8 cellular contexts compared by ENCODE assay signal in genomic region chr14:77457115-77457521, GRCh38. TPM values are rescaled to one million over a fixed set of nuclear protein-coding genes. Genes with fewer than 3 reads are reported as not detected.
DNase-seq lines count a peak whose midpoint lies in the region; ATAC-seq, FAIRE-seq and TF ChIP-seq lines count a peak whose summit lies in the region.

No MANE protein-coding gene starts in this region.

- peak; percentile 98 for TF ChIP-seq POLR2A in A549 (IDR thresholded peaks at IDR 0.05; ENCODE audit: low read length)

- H3K9ac ChIP-seq in colonic mucosa (ENCODE audit: low read depth in 2 of 2, low read length in 2 of 2), result peak overlapping the region; percentile 87 to 97

- intact Hi-C loops in colonic mucosa (cut with DNase I), result loop anchor here (10.0 kb wide), 1 partner anchor 248 kb away; the partner anchor contains the start of genes ALKBH1 and SLIRP

- WGBS in A549 (ENCODE audit: missing lambda C conversion rate), result 4% methylated on average over 16 of the region's 18 CpGs

- no peak for TF ChIP-seq RAD21 in A549 (conservative IDR thresholded peaks at IDR 0.05 in 1 of 2, IDR thresholded peaks at IDR 0.05 in 1 of 2)

- H3K4me3 Mint-ChIP-seq in naive thymus-derived CD8-positive, alpha-beta T cell, result peak overlapping the region; percentile 97 to 100 (median 100)

- CTCF ChIA-PET in A549 (lab: Yijun Ruan, JAX), result no interaction called here

- H3K27me3 Mint-ChIP-seq in naive thymus-derived CD8-positive, alpha-beta T cell, result no peaks in the 10 kb centered on the region

- POLR2A ChIA-PET in A549 (lab: Yijun Ruan, JAX), result interaction anchor here (0.5 to 1.0 kb wide), 6 partner anchors 9 to 136 kb away, joined by 3 to 5 read pairs (median 3); partner anchors contain the start of genes GSTZ1, POMT2, SAMD15 and TMED8
- POLR2A ChIA-PET in naive thymus-derived CD8-positive, alpha-beta T cell (lab: Charles Lee), result interaction anchor here (1.4 to 4.4 kb wide), 4 partner anchors 80 to 495 kb away, joined by 3 to 20 read pairs (median 6); partner anchors contain the start of genes ALKBH1, GSTZ1, POMT2 and SAMD15

- H3K27ac Mint-ChIP-seq in naive thymus-derived CD8-positive, alpha-beta T cell, result peak overlapping the region; percentile 82 to 100 (median 99)

- no peaks in the 10 kb centered on the region for H3K9me3 Mint-ChIP-seq in naive thymus-derived CD8-positive, alpha-beta T cell

- H3K4me3 ChIP-seq in A549, result peak overlapping the region; percentile 91
- peak overlapping the region; percentile 92 for H3K4me3 ChIP-seq in colonic mucosa

- ATAC-seq in A549 (peak in 1 of 2 experiments; percentile 46; a peak in 4 of 6 replicates), GM19035 (IDR thresholded peaks at IDR 0.05; ENCODE audit: unreplicated experiment) (peak; percentile 27), GM21515 (IDR thresholded peaks at IDR 0.05; ENCODE audit: unreplicated experiment) (no peak)
- peak in 1 of 2 donors; percentile 11 for ATAC-seq in naive thymus-derived CD8-positive, alpha-beta T cell

- H3K4me2 ChIP-seq in A549, result peak overlapping the region; percentile 84

- H3K27ac ChIP-seq in A549 (peak overlapping the region; percentile 89 to 95), colonic mucosa (peak overlapping the region; percentile 98)

- DNase-seq in A549 (ENCODE audit: low read depth in 1 of 2, low spot score in 1 of 2) (no peak), NCI-H2227 (lab: John Stamatoyannopoulos, UW; ENCODE audit: unreplicated experiment) (peak; percentile 75), colonic mucosa (no peak), EL (no peak), NCI-H446 (lab: John Stamatoyannopoulos, UW) (no peak)
- no peak for DNase-seq in naive thymus-derived CD8-positive, alpha-beta T cell

- H3K4me1 Mint-ChIP-seq in naive thymus-derived CD8-positive, alpha-beta T cell, result peaks cover 21 to 59% (median 53%) of the 10 kb centered on the region in 4 donors

- no peaks in the 10 kb centered on the region for H3K27me3 ChIP-seq in colonic mucosa

- peaks cover 15% of the 10 kb centered on the region for H3K4me1 ChIP-seq in A549
- H3K4me1 ChIP-seq in colonic mucosa, result peaks cover 6% of the 10 kb centered on the region

- TF ChIP-seq CTCF in A549 (IDR thresholded peaks at IDR 0.05), result no peak
- no peak for TF ChIP-seq CTCF in colonic mucosa (IDR thresholded peaks at IDR 0.05)

- H3K36me3 ChIP-seq in colonic mucosa, result peaks cover 7% of the 10 kb centered on the region

- FAIRE-seq in A549 (lab: Jason Lieb, UNC), result no peak

- no peaks in the 10 kb centered on the region for H3K9me3 ChIP-seq in A549
- no peaks in the 10 kb centered on the region for H3K9me3 ChIP-seq in colonic mucosa

- TF ChIP-seq EP300 in A549 (IDR thresholded peaks at IDR 0.05), result no peak

- peaks cover 10 to 50% (median 12%) of the 10 kb centered on the region in 3 donors for H3K36me3 Mint-ChIP-seq in naive thymus-derived CD8-positive, alpha-beta T cell

TF ChIP-seq in A549, 52 proteins besides CTCF, POLR2A, EP300 and RAD21:
- TF ChIP-seq FOSL2 (IDR thresholded peaks at IDR 0.05), result no peak
- no peak for TF ChIP-seq FOSL2 (CRISPR knock-in tag; IDR thresholded peaks at IDR 0.05)
- no peak for TF ChIP-seq HOXA7 (CRISPR knock-in tag; IDR thresholded peaks at IDR 0.05)
- TF ChIP-seq ZSCAN20 (CRISPR knock-in tag; IDR thresholded peaks at IDR 0.05), result no peak
- TF ChIP-seq BCL3 (IDR thresholded peaks at IDR 0.05), result peak; percentile 80; the same call in 2 of the 3 replicates
- TF ChIP-seq PHF8 (IDR thresholded peaks at IDR 0.05; ENCODE audit: borderline replicate concordance, low read depth), result peak; percentile 35; the same call in 1 of the 2 replicates
- TF ChIP-seq ZFP36 (IDR thresholded peaks at IDR 0.05; ENCODE audit: borderline replicate concordance, partially characterized antibody), result no peak
- TF ChIP-seq FOXS1 (CRISPR knock-in tag; IDR thresholded peaks at IDR 0.05), result no peak
- TF ChIP-seq KDM5A (IDR thresholded peaks at IDR 0.05), result no peak
- TF ChIP-seq USF2 (IDR thresholded peaks at IDR 0.05), result no peak
- TF ChIP-seq ZNF302 (CRISPR knock-in tag; IDR thresholded peaks at IDR 0.05), result no peak

RNA-seq across cellular contexts. Expression of gene VIPAS39, which starts 0.3 kb away (rescaled TPM):
- polyA plus RNA-seq in A549 (2011; rRNA removed) (35.8 and 38.0 TPM in 2 replicates), A549 (2017; fragmentation: RNase III; extraction: RNeasy Plus Mini Kit Qiagen cat#74134 plus additional on column Dnase treatment) (14.9 to 15.3 TPM (median 14.9 TPM) in 3 replicates)
- 10.8 and 12.0 TPM in 2 replicates for polyA plus RNA-seq in A549 (2012; cell fraction: cytosol; rRNA removed)
- 8.8 and 12.4 TPM in 2 replicates for polyA plus RNA-seq in A549 (2012; cell fraction: nucleus; rRNA removed)
- 23.9 and 31.2 TPM in 2 replicates for polyA minus RNA-seq in A549 (2011; rRNA and poly(A)+ RNA removed)
- 10 to 100 TPM; 16.3 to 17.5 TPM for total RNA-seq in colonic mucosa
- 10 to 100 TPM; 20.2 to 23.1 TPM for total RNA-seq in naive thymus-derived CD8-positive, alpha-beta T cell
- 10 to 100 TPM in 2 of 3 donors, 1 to 10 TPM in 1; 6.1 to 11.1 (median 10.8) TPM for polyA plus RNA-seq in naive thymus-derived CD8-positive, alpha-beta T cell

RNA-seq across cellular contexts. Expression of gene AHSA1, which starts 0.8 kb away (rescaled TPM):
- polyA plus RNA-seq in A549 (2011; rRNA removed), result 289 and 299 TPM in 2 replicates
- 371 and 423 TPM in 2 replicates for polyA plus RNA-seq in A549 (2012; cell fraction: cytosol; rRNA removed)
- 148 and 217 TPM in 2 replicates for polyA plus RNA-seq in A549 (2012; cell fraction: nucleus; rRNA removed)
- polyA plus RNA-seq in A549 (2017; fragmentation: RNase III; extraction: RNeasy Plus Mini Kit Qiagen cat#74134 plus additional on column Dnase treatment), result 307 to 334 TPM (median 308 TPM) in 3 replicates
- 166 and 203 TPM in 2 replicates for polyA minus RNA-seq in A549 (2011; rRNA and poly(A)+ RNA removed)
- total RNA-seq in colonic mucosa, result 100 to 1,000 TPM; 112 to 316 TPM
- 100 to 1,000 TPM; 105 to 114 TPM for total RNA-seq in naive thymus-derived CD8-positive, alpha-beta T cell
- polyA plus RNA-seq in naive thymus-derived CD8-positive, alpha-beta T cell, result 100 to 1,000 TPM; 112 to 171 (median 123) TPM

RNA-seq across cellular contexts. Expression of gene NOXRED1, which starts 33.8 kb away (rescaled TPM):
- 0.34 and 0.45 TPM in 2 replicates for polyA plus RNA-seq in A549 (2011; rRNA removed)
- polyA plus RNA-seq in A549 (2012; cell fraction: cytosol; rRNA removed), result 0.08 and 0.09 TPM in 2 replicates
- 0.14 and 0.23 TPM in 2 replicates for polyA plus RNA-seq in A549 (2012; cell fraction: nucleus; rRNA removed)
- polyA plus RNA-seq in A549 (2017; fragmentation: RNase III; extraction: RNeasy Plus Mini Kit Qiagen cat#74134 plus additional on column Dnase treatment), result 0.16 to 0.22 TPM (median 0.18 TPM) in 3 replicates
- polyA minus RNA-seq in A549 (2011; rRNA and poly(A)+ RNA removed), result 0.34 and 0.70 TPM in 2 replicates
- total RNA-seq in colonic mucosa, result under 1 TPM; 0.35 to 0.82 TPM
- total RNA-seq in naive thymus-derived CD8-positive, alpha-beta T cell, result 1 to 10 TPM; 1.6 to 1.9 TPM
- under 1 TPM in 1 of 3 donors, not detected in 2; 0.09 TPM for polyA plus RNA-seq in naive thymus-derived CD8-positive, alpha-beta T cell

RNA-seq across cellular contexts. Expression of gene ISM2, which starts 41.5 kb away (rescaled TPM):
- polyA plus RNA-seq in A549 (2011; rRNA removed), result 0.10 and 0.11 TPM in 2 replicates
- polyA plus RNA-seq in A549 (2012; cell fraction: cytosol; rRNA removed), result 0.11 and 0.21 TPM in 2 replicates
- polyA plus RNA-seq in A549 (2012; cell fraction: nucleus; rRNA removed), result 0.40 and 0.43 TPM in 2 replicates
- polyA plus RNA-seq in A549 (2017; fragmentation: RNase III; extraction: RNeasy Plus Mini Kit Qiagen cat#74134 plus additional on column Dnase treatment), result 0.21 to 0.31 TPM (median 0.22 TPM) in 3 replicates
- polyA minus RNA-seq in A549 (2011; rRNA and poly(A)+ RNA removed), result 0.50 TPM in 1 of 2 replicates, not detected in the other
- 1 to 10 TPM in 1 of 2 donors, not detected in 1; 1.2 TPM for total RNA-seq in colonic mucosa
- total RNA-seq in naive thymus-derived CD8-positive, alpha-beta T cell, result not detected
- not detected for polyA plus RNA-seq in naive thymus-derived CD8-positive, alpha-beta T cell
